Comparison of ENCODE assay signal across 17 cellular contexts in the genomic region with DNA sequence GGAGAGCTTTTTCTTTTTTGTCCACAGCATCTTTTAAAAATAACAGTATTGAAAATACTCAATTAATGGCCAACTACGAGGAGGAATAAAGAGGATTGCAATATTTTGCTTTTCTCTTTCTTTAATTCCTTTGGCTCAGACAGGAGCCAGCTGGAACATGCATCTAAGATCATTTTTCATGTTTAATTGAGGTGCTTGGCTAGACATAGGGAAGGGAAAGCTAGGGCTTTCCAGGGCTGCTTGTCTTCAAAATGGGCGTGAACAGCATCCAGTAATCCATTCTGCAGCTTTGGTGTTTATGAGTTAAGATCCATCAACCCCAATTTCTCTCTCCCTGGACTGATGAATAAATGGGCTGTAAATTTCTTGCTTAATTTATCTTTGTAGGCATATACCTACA.
A peak's percentile ranks its signal among the peaks of the same experiment; 100 is the strongest.
DNase-seq lines count a peak whose midpoint lies in the region; ATAC-seq and TF ChIP-seq lines count a peak whose summit lies in the region.
"Had no signal": no experiment of that assay in that cellular context is flagged by ENCODE, and none has a peak within 500 bp of the region (broad histone marks: within the 10 kb centered on the region; RNA-seq: fewer than 3 reads in every experiment).

No MANE protein-coding gene starts in this region.

- no peaks in the 10 kb centered on the region for H3K79me2 ChIP-seq in fibroblast of lung (ENCODE audit: control insufficient read depth, insufficient read depth, low read length)

- H3K4me2 ChIP-seq in fibroblast of lung (ENCODE audit: extremely low read depth, insufficient read depth, low read length) = no peak overlapping the region
- H3K4me2 ChIP-seq: BLaER1 had no signal

- no peaks in the 10 kb centered on the region for H3K4me1 ChIP-seq in fibroblast of lung (ENCODE audit: control insufficient read depth, extremely low read depth, insufficient read depth, low read length)

- no peak overlapping the region for H3K9ac ChIP-seq in fibroblast of lung (ENCODE audit: insufficient read depth, low read length)
- H3K9ac ChIP-seq: BLaER1 had no signal

- H3K27me3 ChIP-seq in fibroblast of lung (ENCODE audit: control insufficient read depth, insufficient read depth, low read length) = no peaks in the 10 kb centered on the region
- H3K27me3 ChIP-seq: BLaER1 had no signal

- no peaks in the 10 kb centered on the region for H4K20me1 ChIP-seq in fibroblast of lung (ENCODE audit: control insufficient read depth, extremely low read depth, insufficient read depth, low read length)
- H4K20me1 ChIP-seq: BLaER1 had no signal

- no peaks in the 10 kb centered on the region for H3K36me3 ChIP-seq in fibroblast of lung (ENCODE audit: control insufficient read depth, insufficient read depth, low read length)
- H3K36me3 ChIP-seq: BLaER1 had no signal

- peak; percentile 62 for ATAC-seq in sciatic nerve
- ATAC-seq in GM21447 (IDR thresholded peaks at IDR 0.05; ENCODE audit: unreplicated experiment) = no peak

- peak; percentile 1 for DNase-seq in NCI-H1694 (lab: John Stamatoyannopoulos, UW)
- no peak for DNase-seq in NCI-H1694 treated with DMSO at 0.1 percent for 48 hours (lab: John Stamatoyannopoulos, UW)
- DNase-seq in NCI-H2171 treated with DMSO at 0.1 percent for 48 hours (lab: John Stamatoyannopoulos, UW) = peak; percentile 81
- DNase-seq in fibroblast of lung (ENCODE audit: low read depth in 2 of 2) = peak; percentile 9 to 10
- DNase-seq in sciatic nerve (ENCODE audit: low spot score) = no peak
- no peak for DNase-seq in stimulated activated CD4-positive, alpha-beta T cell treated with anti-CD3 and anti-CD28 coated beads, Interleukin-1b, Interleukin-23, amount 100 ng/mL, for 48 hours
- no peak for DNase-seq in COR-L47 (lab: John Stamatoyannopoulos, UW)
- DNase-seq: AML-193; CD8-positive, alpha-beta memory T cell; DMS53; GF-D8; HCEC 1CT; HFFc6 had no signal

- H2AFZ ChIP-seq in fibroblast of lung (ENCODE audit: low read length) = no peak overlapping the region

- H3K27ac ChIP-seq in fibroblast of lung (ENCODE audit: insufficient read depth, low read length) = no peak overlapping the region
- H3K27ac ChIP-seq: 22Rv1, BLaER1, HL-60 had no signal

- H3K4me3 ChIP-seq in fibroblast of lung (replicated peaks in 1 of 4; ENCODE audit: control extremely low read depth in 1 of 4, insufficient read depth in 1 of 4, low read depth in 3 of 4, low read length in 4 of 4) = no peak overlapping the region
- H3K4me3 ChIP-seq: BLaER1 had no signal

- TF ChIP-seq CTCF in fibroblast of lung (conservative IDR thresholded peaks at IDR 0.05 in 1 of 2, IDR thresholded peaks at IDR 0.05 in 1 of 2; ENCODE audit: low read depth in 1 of 2, low read length in 2 of 2) = no peak

- H3K9me3 ChIP-seq in fibroblast of lung (ENCODE audit: control insufficient read depth, insufficient read depth, low read depth, low read length) = no peaks in the 10 kb centered on the region
- H3K9me3 ChIP-seq: BLaER1 had no signal

- intact Hi-C loops in sciatic nerve (cut with DNase I) = no loop called here

Comparison
In these comparisons a context has a peak if more than half of its experiments do, and no peak if none do; other contexts are left out.
1. DNase-seq: peak in NCI-H1694 (single experiment), NCI-H2171 treated with DMSO at 0.1 percent for 48 hours (single experiment) and fibroblast of lung (2 of 2); none in NCI-H1694 treated with DMSO at 0.1 percent for 48 hours (single experiment), sciatic nerve (single experiment), stimulated activated CD4-positive, alpha-beta T cell treated with anti-CD3 and anti-CD28 coated beads, Interleukin-1b, Interleukin-23, amount 100 ng/mL, for 48 hours (single experiment) and COR-L47 (single experiment).